ENCODE assay signal across 8 cellular contexts in genomic region chr5:109695005-109695926, GRCh38. TPM values are rescaled to one million over a fixed set of nuclear protein-coding genes. Genes with fewer than 3 reads are reported as not detected.
A peak's percentile ranks its signal among the peaks of the same experiment; 100 is the strongest.
DNase-seq lines count a peak whose midpoint lies in the region; ATAC-seq, FAIRE-seq and TF ChIP-seq lines count a peak whose summit lies in the region.

No MANE protein-coding gene starts in this region.

- no peak for FAIRE-seq in frontal cortex (lab: Jason Lieb, UNC)

- H3K4me3 Mint-ChIP-seq in T-helper 17 cell: peak overlapping the region; percentile 72

- H3K36me3 Mint-ChIP-seq in T-helper 17 cell (ENCODE audit: low read depth): peaks cover 2% of the 10 kb centered on the region

- no peaks in the 10 kb centered on the region for H3K27me3 Mint-ChIP-seq in T-helper 17 cell

- peak overlapping the region; percentile 95 for H3K27ac Mint-ChIP-seq in T-helper 17 cell

- DNase-seq in T-helper 17 cell: no peak
- no peak for DNase-seq in DMS153 treated with DMSO at 0.1 percent for 48 hours (lab: John Stamatoyannopoulos, UW; ENCODE audit: unreplicated experiment)
- no peak for DNase-seq in frontal cortex (ENCODE audit: low spot score in 2 of 2)
- no peak for DNase-seq in kidney glomerular epithelial cell (lab: John Stamatoyannopoulos, UW)
- no peak for DNase-seq in effector CD4-positive, alpha-beta T cell

- H3K4me3 ChIP-seq in neutrophil (ENCODE audit: low read depth in 1 of 2, low read length in 1 of 2): no peak overlapping the region

- H3K9me3 ChIP-seq in T-helper 17 cell (ENCODE audit: control insufficient read depth, low read length, poor library complexity, severe bottlenecking) (no peaks in the 10 kb centered on the region), neutrophil (no peaks in the 10 kb centered on the region)

- peak overlapping the region; percentile 61 for H3K27ac ChIP-seq in neutrophil

- H3K4me1 Mint-ChIP-seq in T-helper 17 cell: peaks cover 66% of the 10 kb centered on the region

- no peaks in the 10 kb centered on the region for H3K27me3 ChIP-seq in neutrophil

- TF ChIP-seq CTCF in neutrophil (IDR thresholded peaks at IDR 0.05): no peak

- no peaks in the 10 kb centered on the region for H3K36me3 ChIP-seq in neutrophil

- ATAC-seq in GM18870 (IDR thresholded peaks at IDR 0.05; ENCODE audit: unreplicated experiment) (peak; percentile 65), HG02759 (IDR thresholded peaks at IDR 0.05; ENCODE audit: unreplicated experiment) (peak; percentile 64), T-helper 17 cell (no peak)

- H3K4me1 ChIP-seq in neutrophil (ENCODE audit: control insufficient read depth in 1 of 2, insufficient read depth in 1 of 2, low read depth in 1 of 2, low read length in 1 of 2): peaks cover 7 to 15% of the 10 kb centered on the region in 2 experiments

RNA-seq across cellular contexts. Expression of gene MAN2A1, which starts 5.5 kb away (rescaled TPM):
- total RNA-seq in T-helper 17 cell: 10 to 100 TPM; 51.6 to 53.3 TPM
- total RNA-seq in frontal cortex: 74.6 TPM
